Comparison of ENCODE assay signal across 1 cellular context in genomic region chr16:83948914-83949723, GRCh38.
TF ChIP-seq lines count a peak whose summit lies in the region.

No MANE protein-coding gene starts in this region.

TF ChIP-seq in HepG2, 621 proteins besides CTCF, POLR2A, EP300 and RAD21 (continued from another document and continues in another):
- TF ChIP-seq GMEB1 (CRISPR knock-in tag; IDR thresholded peaks at IDR 0.05; ENCODE audit: borderline replicate concordance) (no peak), ZNF12 (CRISPR knock-in tag; IDR thresholded peaks at IDR 0.05) (no peak), ZNF350 (CRISPR knock-in tag; IDR thresholded peaks at IDR 0.05; ENCODE audit: borderline replicate concordance, low read depth) (peak; percentile 60; the same call in 1 of the 2 replicates), ZFP62 (CRISPR knock-in tag; IDR thresholded peaks at IDR 0.05) (no peak), ATF7 (IDR thresholded peaks at IDR 0.05) (no peak), ATF7 (CRISPR knock-in tag; IDR thresholded peaks at IDR 0.05) (no peak), ONECUT2 (CRISPR knock-in tag; IDR thresholded peaks at IDR 0.05) (0 out of 2 replicates have a peak, but pooled peaks have one; percentile 44), ZFX (CRISPR knock-in tag; IDR thresholded peaks at IDR 0.05; ENCODE audit: low read depth) (peak; percentile 56; the same call in 1 of the 2 replicates), TFE3 (CRISPR knock-in tag; IDR thresholded peaks at IDR 0.05) (peak; percentile 67; the same call in 1 of the 2 replicates), BRD4 (CRISPR knock-in tag; IDR thresholded peaks at IDR 0.05) (0 out of 2 replicates have a peak, but pooled peaks have one; percentile 32), ZNF362 (CRISPR knock-in tag; IDR thresholded peaks at IDR 0.05; ENCODE audit: borderline replicate concordance) (peak; percentile 37; the same call in 1 of the 2 replicates), ZNF746 (CRISPR knock-in tag; IDR thresholded peaks at IDR 0.05) (peak; percentile 58; the same call in 1 of the 2 replicates), MEIS1 (CRISPR knock-in tag; IDR thresholded peaks at IDR 0.05; ENCODE audit: borderline replicate concordance) (no peak), SNAPC4 (CRISPR knock-in tag; IDR thresholded peaks at IDR 0.05) (no peak), NBN (conservative IDR thresholded peaks at IDR 0.05) (no peak), ZKSCAN1 (IDR thresholded peaks at IDR 0.05; ENCODE audit: low read length) (no peak), POGZ (CRISPR knock-in tag; IDR thresholded peaks at IDR 0.05) (peak; percentile 70), ZNF703 (CRISPR knock-in tag; IDR thresholded peaks at IDR 0.05; ENCODE audit: borderline replicate concordance) (no peak), ARID2 (CRISPR knock-in tag; IDR thresholded peaks at IDR 0.05; ENCODE audit: borderline replicate concordance) (no peak), MBNL3 (CRISPR knock-in tag; conservative IDR thresholded peaks at IDR 0.05) (no peak), ZNF629 (CRISPR knock-in tag; conservative IDR thresholded peaks at IDR 0.05) (peak; percentile 33; the same call in 1 of the 2 replicates), THAP8 (CRISPR knock-in tag; IDR thresholded peaks at IDR 0.05; ENCODE audit: borderline replicate concordance) (no peak), ZNF841 (CRISPR knock-in tag; IDR thresholded peaks at IDR 0.05; ENCODE audit: borderline replicate concordance) (no peak), ZNF20 (CRISPR knock-in tag; IDR thresholded peaks at IDR 0.05) (no peak), PHF8 (CRISPR knock-in tag; IDR thresholded peaks at IDR 0.05) (no peak), ZNF788 (CRISPR knock-in tag; IDR thresholded peaks at IDR 0.05; ENCODE audit: borderline replicate concordance) (peak; percentile 81), TMF1 (CRISPR knock-in tag; IDR thresholded peaks at IDR 0.05; ENCODE audit: low read depth) (no peak), CCDC6 (CRISPR knock-in tag; IDR thresholded peaks at IDR 0.05) (no peak), ZNF326 (CRISPR knock-in tag; IDR thresholded peaks at IDR 0.05; ENCODE audit: borderline replicate concordance) (no peak), JARID2 (CRISPR knock-in tag; IDR thresholded peaks at IDR 0.05; ENCODE audit: insufficient replicate concordance) (peak; percentile 28), RFXAP (CRISPR knock-in tag; IDR thresholded peaks at IDR 0.05; ENCODE audit: borderline replicate concordance) (0 out of 2 replicates have a peak, but pooled peaks have one; percentile 15), NFKB2 (CRISPR knock-in tag; IDR thresholded peaks at IDR 0.05; ENCODE audit: borderline replicate concordance) (no peak), EED (CRISPR knock-in tag; IDR thresholded peaks at IDR 0.05) (no peak), SIX1 (CRISPR knock-in tag; IDR thresholded peaks at IDR 0.05; ENCODE audit: borderline replicate concordance) (peak; percentile 22; the same call in 1 of the 2 replicates), FOXK2 (IDR thresholded peaks at IDR 0.05) (peak; percentile 69; the same call in 1 of the 2 replicates), ZNF18 (CRISPR knock-in tag; IDR thresholded peaks at IDR 0.05; ENCODE audit: insufficient replicate concordance) (no peak), ZNF512B (CRISPR knock-in tag; IDR thresholded peaks at IDR 0.05; ENCODE audit: borderline replicate concordance) (no peak), ETS1 (CRISPR knock-in tag; IDR thresholded peaks at IDR 0.05) (no peak), ZFP36L1 (CRISPR knock-in tag; IDR thresholded peaks at IDR 0.05) (no peak), CREB1 (IDR thresholded peaks at IDR 0.05) (no peak), CREB1 (CRISPR knock-in tag; IDR thresholded peaks at IDR 0.05) (no peak; the same call in 1 of the 2 replicates), E2F1 (CRISPR knock-in tag; IDR thresholded peaks at IDR 0.05) (no peak), ZNF547 (CRISPR knock-in tag; IDR thresholded peaks at IDR 0.05) (peak; percentile 62; the same call in 1 of the 2 replicates), PHF21A (CRISPR knock-in tag; IDR thresholded peaks at IDR 0.05) (peak; percentile 56; the same call in 1 of the 2 replicates), ZNF652 (CRISPR knock-in tag; IDR thresholded peaks at IDR 0.05; ENCODE audit: borderline replicate concordance, low read depth) (0 out of 2 replicates have a peak, but pooled peaks have one; percentile 12), HIVEP1 (CRISPR knock-in tag; IDR thresholded peaks at IDR 0.05) (0 out of 2 replicates have a peak, but pooled peaks have one; percentile 71)
